In the genomic region with DNA sequence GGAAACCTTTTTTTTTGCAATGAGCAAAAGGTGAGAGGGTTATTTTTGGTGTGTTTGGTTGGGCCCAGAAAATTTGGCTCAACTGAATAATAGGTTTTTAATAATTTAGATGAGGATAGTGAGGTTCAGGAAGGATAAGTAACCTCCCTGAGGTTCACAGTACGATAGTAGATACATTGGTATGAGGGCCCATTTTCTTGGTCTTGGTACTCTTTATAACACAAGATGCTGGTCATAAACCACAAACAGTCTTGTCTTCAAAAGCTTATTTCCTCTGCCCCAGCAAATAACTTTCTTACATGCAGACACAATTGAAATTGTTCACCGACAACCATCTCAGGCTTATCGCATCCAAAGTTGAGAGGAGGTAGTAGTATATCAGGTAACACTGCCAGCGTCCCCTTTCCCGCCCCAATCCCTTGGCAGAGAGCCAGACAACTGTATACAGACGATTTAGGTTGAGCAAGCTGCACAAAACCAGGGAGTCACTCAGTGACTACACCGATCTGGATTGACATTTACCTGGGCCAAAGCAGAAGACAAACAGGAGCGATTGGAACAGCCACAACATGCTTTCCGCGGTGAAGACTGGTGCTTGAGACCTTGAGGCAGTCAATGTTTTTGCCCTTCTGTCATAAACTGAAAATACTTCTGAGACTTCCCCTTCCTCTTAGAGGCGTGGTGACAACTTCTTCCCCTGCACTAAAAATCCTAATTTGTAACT, we compare ENCODE assay signal across 1 cellular context.
TF ChIP-seq lines count a peak whose summit lies in the region.

A gene (minus strand): TSS at position 634 of the 724 bp plus-strand sequence. CDS start 63 bp downstream, at position 571.

TF ChIP-seq in GM23338, 12 proteins besides CTCF, POLR2A, EP300 and RAD21 (continued from another document):
- TF ChIP-seq, protein P1, sequence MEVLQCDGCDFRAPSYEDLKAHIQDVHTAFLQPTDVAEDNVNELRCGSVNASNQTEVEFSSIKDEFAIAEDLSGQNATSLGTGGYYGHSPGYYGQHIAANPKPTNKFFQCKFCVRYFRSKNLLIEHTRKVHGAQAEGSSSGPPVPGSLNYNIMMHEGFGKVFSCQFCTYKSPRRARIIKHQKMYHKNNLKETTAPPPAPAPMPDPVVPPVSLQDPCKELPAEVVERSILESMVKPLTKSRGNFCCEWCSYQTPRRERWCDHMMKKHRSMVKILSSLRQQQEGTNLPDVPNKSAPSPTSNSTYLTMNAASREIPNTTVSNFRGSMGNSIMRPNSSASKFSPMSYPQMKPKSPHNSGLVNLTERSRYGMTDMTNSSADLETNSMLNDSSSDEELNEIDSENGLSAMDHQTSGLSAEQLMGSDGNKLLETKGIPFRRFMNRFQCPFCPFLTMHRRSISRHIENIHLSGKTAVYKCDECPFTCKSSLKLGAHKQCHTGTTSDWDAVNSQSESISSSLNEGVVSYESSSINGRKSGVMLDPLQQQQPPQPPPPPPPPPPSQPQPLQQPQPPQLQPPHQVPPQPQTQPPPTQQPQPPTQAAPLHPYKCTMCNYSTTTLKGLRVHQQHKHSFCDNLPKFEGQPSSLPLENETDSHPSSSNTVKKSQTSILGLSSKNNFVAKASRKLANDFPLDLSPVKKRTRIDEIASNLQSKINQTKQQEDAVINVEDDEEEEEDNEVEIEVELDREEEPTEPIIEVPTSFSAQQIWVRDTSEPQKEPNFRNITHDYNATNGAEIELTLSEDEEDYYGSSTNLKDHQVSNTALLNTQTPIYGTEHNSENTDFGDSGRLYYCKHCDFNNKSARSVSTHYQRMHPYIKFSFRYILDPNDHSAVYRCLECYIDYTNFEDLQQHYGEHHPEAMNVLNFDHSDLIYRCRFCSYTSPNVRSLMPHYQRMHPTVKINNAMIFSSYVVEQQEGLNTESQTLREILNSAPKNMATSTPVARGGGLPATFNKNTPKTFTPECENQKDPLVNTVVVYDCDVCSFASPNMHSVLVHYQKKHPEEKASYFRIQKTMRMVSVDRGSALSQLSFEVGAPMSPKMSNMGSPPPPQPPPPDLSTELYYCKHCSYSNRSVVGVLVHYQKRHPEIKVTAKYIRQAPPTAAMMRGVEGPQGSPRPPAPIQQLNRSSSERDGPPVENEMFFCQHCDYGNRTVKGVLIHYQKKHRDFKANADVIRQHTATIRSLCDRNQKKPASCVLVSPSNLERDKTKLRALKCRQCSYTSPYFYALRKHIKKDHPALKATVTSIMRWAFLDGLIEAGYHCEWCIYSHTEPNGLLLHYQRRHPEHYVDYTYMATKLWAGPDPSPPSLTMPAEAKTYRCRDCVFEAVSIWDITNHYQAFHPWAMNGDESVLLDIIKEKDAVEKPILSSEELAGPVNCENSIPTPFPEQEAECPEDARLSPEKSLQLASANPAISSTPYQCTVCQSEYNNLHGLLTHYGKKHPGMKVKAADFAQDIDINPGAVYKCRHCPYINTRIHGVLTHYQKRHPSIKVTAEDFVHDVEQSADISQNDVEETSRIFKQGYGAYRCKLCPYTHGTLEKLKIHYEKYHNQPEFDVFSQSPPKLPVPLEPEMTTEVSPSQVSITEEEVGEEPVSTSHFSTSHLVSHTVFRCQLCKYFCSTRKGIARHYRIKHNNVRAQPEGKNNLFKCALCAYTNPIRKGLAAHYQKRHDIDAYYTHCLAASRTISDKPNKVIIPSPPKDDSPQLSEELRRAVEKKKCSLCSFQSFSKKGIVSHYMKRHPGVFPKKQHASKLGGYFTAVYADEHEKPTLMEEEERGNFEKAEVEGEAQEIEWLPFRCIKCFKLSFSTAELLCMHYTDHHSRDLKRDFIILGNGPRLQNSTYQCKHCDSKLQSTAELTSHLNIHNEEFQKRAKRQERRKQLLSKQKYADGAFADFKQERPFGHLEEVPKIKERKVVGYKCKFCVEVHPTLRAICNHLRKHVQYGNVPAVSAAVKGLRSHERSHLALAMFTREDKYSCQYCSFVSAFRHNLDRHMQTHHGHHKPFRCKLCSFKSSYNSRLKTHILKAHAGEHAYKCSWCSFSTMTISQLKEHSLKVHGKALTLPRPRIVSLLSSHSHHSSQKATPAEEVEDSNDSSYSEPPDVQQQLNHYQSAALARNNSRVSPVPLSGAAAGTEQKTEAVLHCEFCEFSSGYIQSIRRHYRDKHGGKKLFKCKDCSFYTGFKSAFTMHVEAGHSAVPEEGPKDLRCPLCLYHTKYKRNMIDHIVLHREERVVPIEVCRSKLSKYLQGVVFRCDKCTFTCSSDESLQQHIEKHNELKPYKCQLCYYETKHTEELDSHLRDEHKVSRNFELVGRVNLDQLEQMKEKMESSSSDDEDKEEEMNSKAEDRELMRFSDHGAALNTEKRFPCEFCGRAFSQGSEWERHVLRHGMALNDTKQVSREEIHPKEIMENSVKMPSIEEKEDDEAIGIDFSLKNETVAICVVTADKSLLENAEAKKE (CRISPR knock-in tag; IDR thresholded peaks at IDR 0.05): no peak
- TF ChIP-seq NANOG (IDR thresholded peaks at IDR 0.05; ENCODE audit: borderline replicate concordance) (no peak), CREB1 (CRISPR knock-in tag; IDR thresholded peaks at IDR 0.05; ENCODE audit: low read depth) (no peak), EZH2phosphoT487 (IDR thresholded peaks at IDR 0.05; ENCODE audit: unreplicated experiment) (no peak), EZH2 (IDR thresholded peaks at IDR 0.05; ENCODE audit: low read depth, unreplicated experiment) (no peak)
- TF ChIP-seq, protein P2, sequence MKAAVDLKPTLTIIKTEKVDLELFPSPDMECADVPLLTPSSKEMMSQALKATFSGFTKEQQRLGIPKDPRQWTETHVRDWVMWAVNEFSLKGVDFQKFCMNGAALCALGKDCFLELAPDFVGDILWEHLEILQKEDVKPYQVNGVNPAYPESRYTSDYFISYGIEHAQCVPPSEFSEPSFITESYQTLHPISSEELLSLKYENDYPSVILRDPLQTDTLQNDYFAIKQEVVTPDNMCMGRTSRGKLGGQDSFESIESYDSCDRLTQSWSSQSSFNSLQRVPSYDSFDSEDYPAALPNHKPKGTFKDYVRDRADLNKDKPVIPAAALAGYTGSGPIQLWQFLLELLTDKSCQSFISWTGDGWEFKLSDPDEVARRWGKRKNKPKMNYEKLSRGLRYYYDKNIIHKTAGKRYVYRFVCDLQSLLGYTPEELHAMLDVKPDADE (IDR thresholded peaks at IDR 0.05): no peak
